Comparison of ENCODE assay signal across 8 cellular contexts in the genomic region with DNA sequence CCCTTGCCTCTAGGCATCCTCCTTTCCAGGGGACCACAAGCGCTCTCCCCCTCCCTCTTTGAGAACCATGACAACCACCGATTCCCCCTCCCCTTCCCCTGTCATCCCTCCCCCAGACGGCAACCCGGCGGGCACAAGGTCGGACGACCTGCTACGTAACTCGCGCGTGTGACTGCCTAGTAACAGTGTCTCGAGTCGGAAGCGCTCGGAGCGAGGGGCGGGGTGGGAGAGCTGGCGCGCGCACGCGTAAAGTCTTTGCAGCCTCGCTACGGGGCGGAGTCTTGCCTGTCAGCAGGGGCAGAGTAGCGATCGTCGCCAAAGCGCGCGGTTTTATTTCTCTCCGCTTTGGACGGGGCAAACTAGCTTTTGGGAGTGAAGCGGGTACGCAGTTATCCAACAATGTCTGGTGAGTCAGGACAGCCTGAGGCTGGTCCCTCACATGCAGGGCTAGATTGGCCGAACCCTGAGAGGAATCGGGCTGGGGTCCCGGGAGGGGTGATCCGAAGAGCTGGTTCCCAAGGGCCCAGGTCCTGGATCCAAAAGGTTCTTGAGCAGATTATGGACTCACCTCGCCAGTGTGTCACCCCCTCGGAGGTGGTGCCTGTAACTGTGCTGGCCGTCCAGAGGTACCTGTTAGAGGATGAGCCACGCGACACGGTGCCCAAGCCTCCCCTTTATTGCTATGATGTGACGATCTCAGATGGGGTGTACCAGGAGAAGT. TPM values are rescaled to one million over a fixed set of nuclear protein-coding genes. Genes with fewer than 3 reads are reported as not detected.
DNase-seq lines count a peak whose midpoint lies in the region; ATAC-seq and TF ChIP-seq lines count a peak whose summit lies in the region.

A gene with protein sequence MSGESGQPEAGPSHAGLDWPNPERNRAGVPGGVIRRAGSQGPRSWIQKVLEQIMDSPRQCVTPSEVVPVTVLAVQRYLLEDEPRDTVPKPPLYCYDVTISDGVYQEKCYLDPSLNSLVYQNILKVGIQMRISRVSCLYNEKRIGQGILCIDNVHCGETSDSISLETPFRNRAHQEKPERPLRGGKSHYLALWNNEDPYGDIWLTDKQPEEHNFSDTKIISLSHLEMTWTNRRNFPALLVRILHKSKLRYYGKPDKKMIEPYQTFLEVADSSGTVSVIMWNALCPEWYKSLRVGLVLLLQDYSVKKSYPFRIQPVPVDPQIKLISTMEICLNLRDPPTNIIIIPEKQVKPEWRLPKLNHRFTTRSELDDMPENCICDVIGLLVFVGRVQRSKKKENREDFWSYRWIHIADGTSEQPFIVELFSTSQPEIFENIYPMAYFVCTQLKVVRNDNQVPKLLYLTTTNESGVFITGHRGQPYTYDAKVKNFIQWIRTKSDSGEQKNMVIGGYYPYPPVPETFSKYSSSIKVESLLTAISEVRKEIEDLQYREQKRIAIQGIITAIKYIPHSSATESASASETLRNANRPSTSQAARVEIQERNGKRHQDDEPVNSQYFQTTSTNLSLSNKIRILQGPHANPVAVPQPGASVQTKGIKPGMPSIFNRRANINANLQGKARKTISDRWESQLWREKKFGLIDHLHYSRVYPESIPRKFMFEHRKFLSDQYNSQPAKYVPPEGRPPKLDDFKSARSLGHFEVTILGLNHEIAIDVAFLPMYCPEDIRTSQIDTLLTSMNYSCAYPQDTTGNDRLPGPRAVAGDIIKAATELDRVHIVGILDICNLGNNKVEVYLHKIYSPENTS (plus strand): TSS at position 297 of the 721 bp plus-strand sequence. CDS start 103 bp downstream, at position 400.

- peaks cover 2 to 10% (median 8%) of the 10 kb centered on the region in 3 donors for H3K27me3 Mint-ChIP-seq in CD14-positive monocyte (ENCODE audit: low read depth in 3 of 3)
- H3K27me3 Mint-ChIP-seq in activated T-helper 17 cell treated with anti-CD3 and anti-CD28 coated beads, Interleukin-2, amount 50 U/mL, for 72 hours: no peaks in the 10 kb centered on the region
- peaks cover 29% of the 10 kb centered on the region for H3K27me3 Mint-ChIP-seq in nephron (ENCODE audit: low read depth)

- H3K9me3 Mint-ChIP-seq in CD14-positive monocyte (peaks cover 0 to 9% (median 0%) of the 10 kb centered on the region in 7 donors), nephron (no peaks in the 10 kb centered on the region)
- no peaks in the 10 kb centered on the region for H3K9me3 Mint-ChIP-seq in activated T-helper 17 cell treated with anti-CD3 and anti-CD28 coated beads, Interleukin-2, amount 50 U/mL, for 72 hours

- peak within 1 kb of the TSS; percentile 84 to 92 for H3K4me3 Mint-ChIP-seq in CD14-positive monocyte
- H3K4me3 Mint-ChIP-seq in activated T-helper 17 cell treated with anti-CD3 and anti-CD28 coated beads, Interleukin-2, amount 50 U/mL, for 72 hours: peak within 1 kb of the TSS; percentile 93
- peak within 1 kb of the TSS; percentile 88 to 94 (median 91) for H3K4me3 Mint-ChIP-seq in nephron

- intact Hi-C loops in CD14-positive monocyte (cut with micrococcal nuclease): no loop called here

- ATAC-seq in GM19372 (IDR thresholded peaks at IDR 0.05; ENCODE audit: low read depth, unreplicated experiment) (peak; percentile 98), HG03460 (IDR thresholded peaks at IDR 0.05; ENCODE audit: unreplicated experiment) (peak; percentile 96)
- peak; percentile 97 for ATAC-seq in activated T-helper 17 cell treated with anti-CD3 and anti-CD28 coated beads, Interleukin-2, amount 50 U/mL, for 72 hours (replicated peaks)

- peak; percentile 61 for DNase-seq in CD14-positive monocyte (ENCODE audit: low spot score)
- peak; percentile 66 for DNase-seq in fibroblast of the aortic adventitia (ENCODE audit: low read depth)
- DNase-seq in stimulated activated naive CD4-positive, alpha-beta T cell treated with Interleukin-2 at 50 U/mL for 16 hours (lab: John Stamatoyannopoulos, UW): peak; percentile 83

- H3K36me3 Mint-ChIP-seq in CD14-positive monocyte: no peaks in the 10 kb centered on the region
- H3K36me3 Mint-ChIP-seq in activated T-helper 17 cell treated with anti-CD3 and anti-CD28 coated beads, Interleukin-2, amount 50 U/mL, for 72 hours (ENCODE audit: low read depth): no peaks in the 10 kb centered on the region
- H3K36me3 Mint-ChIP-seq in nephron (ENCODE audit: low read depth): no peaks in the 10 kb centered on the region

- no peak for TF ChIP-seq CTCF in CD14-positive monocyte (IDR thresholded peaks at IDR 0.05)
- TF ChIP-seq CTCF in fibroblast of the aortic adventitia (IDR thresholded peaks at IDR 0.05; ENCODE audit: insufficient read depth, low read length): no peak
- no peak for TF ChIP-seq CTCF in nephron (IDR thresholded peaks at IDR 0.05; ENCODE audit: unreplicated experiment in 3 of 3)

- peaks cover 22% of the 10 kb centered on the region for H3K4me1 Mint-ChIP-seq in CD14-positive monocyte
- peaks cover 12% of the 10 kb centered on the region for H3K4me1 Mint-ChIP-seq in activated T-helper 17 cell treated with anti-CD3 and anti-CD28 coated beads, Interleukin-2, amount 50 U/mL, for 72 hours
- peaks cover 5% of the 10 kb centered on the region for H3K4me1 Mint-ChIP-seq in nephron

- peak within 1 kb of the TSS; percentile 69 for H3K4me3 ChIP-seq in fibroblast of the aortic adventitia (ENCODE audit: low read depth, low read length)

- H3K27ac Mint-ChIP-seq in CD14-positive monocyte (peak within 1 kb of the TSS in 2 of 7 donors; percentile 14 to 69), nephron (peak within 1 kb of the TSS in 1 of 3 experiments; percentile 49)
- H3K27ac Mint-ChIP-seq in activated T-helper 17 cell treated with anti-CD3 and anti-CD28 coated beads, Interleukin-2, amount 50 U/mL, for 72 hours: peak within 1 kb of the TSS; percentile 90

TF ChIP-seq in PFSK-1, 5 proteins besides CTCF, POLR2A, EP300 and RAD21:
- TF ChIP-seq, protein P1, sequence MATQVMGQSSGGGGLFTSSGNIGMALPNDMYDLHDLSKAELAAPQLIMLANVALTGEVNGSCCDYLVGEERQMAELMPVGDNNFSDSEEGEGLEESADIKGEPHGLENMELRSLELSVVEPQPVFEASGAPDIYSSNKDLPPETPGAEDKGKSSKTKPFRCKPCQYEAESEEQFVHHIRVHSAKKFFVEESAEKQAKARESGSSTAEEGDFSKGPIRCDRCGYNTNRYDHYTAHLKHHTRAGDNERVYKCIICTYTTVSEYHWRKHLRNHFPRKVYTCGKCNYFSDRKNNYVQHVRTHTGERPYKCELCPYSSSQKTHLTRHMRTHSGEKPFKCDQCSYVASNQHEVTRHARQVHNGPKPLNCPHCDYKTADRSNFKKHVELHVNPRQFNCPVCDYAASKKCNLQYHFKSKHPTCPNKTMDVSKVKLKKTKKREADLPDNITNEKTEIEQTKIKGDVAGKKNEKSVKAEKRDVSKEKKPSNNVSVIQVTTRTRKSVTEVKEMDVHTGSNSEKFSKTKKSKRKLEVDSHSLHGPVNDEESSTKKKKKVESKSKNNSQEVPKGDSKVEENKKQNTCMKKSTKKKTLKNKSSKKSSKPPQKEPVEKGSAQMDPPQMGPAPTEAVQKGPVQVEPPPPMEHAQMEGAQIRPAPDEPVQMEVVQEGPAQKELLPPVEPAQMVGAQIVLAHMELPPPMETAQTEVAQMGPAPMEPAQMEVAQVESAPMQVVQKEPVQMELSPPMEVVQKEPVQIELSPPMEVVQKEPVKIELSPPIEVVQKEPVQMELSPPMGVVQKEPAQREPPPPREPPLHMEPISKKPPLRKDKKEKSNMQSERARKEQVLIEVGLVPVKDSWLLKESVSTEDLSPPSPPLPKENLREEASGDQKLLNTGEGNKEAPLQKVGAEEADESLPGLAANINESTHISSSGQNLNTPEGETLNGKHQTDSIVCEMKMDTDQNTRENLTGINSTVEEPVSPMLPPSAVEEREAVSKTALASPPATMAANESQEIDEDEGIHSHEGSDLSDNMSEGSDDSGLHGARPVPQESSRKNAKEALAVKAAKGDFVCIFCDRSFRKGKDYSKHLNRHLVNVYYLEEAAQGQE (IDR thresholded peaks at IDR 0.05; ENCODE audit: insufficient read depth in 1 of 2, low read depth in 2 of 2, low read length in 2 of 2): peak in 1 of 2 experiments; percentile 15; a peak in 2 of 4 replicates
- TF ChIP-seq SIN3A (IDR thresholded peaks at IDR 0.05; ENCODE audit: borderline replicate concordance, insufficient read depth, low read length) (no peak), TAF1 (IDR thresholded peaks at IDR 0.05; ENCODE audit: borderline replicate concordance, insufficient read depth, low read length) (peak; percentile 94; the same call in 1 of the 2 replicates), POLR2AphosphoS5 (IDR thresholded peaks at IDR 0.05; ENCODE audit: low read depth, low read length) (peak; percentile 78; the same call in 1 of the 2 replicates), FOXP2 (optimal IDR thresholded peaks at IDR 0.05; ENCODE audit: borderline replicate concordance, extremely low read depth, extremely low read length, insufficient read depth) (peak; percentile 95)

RNA-seq across cellular contexts. Expression of the gene that starts here (rescaled TPM):
- not detected for polyA plus RNA-seq in CD14-positive monocyte
- polyA plus RNA-seq in PFSK-1 (2012; ENCODE audit: insufficient read length, low read depth): 26.6 TPM
- total RNA-seq in activated T-helper 17 cell treated with anti-CD3 and anti-CD28 coated beads, Interleukin-2, amount 50 U/mL, for 72 hours: 10 to 100 TPM in 1 of 2 donors, 1 to 10 TPM in 1; 9.6 to 15.3 TPM
- total RNA-seq in fibroblast of the aortic adventitia (ENCODE audit: low replicate concordance): 7.5 and 18.8 TPM in 2 replicates

Comparison
In these comparisons a context has a peak if more than half of its experiments do, and no peak if none do; other contexts are left out.
1. Peak in every context shown above with its lines: DNase-seq, ATAC-seq and H3K4me3 ChIP-seq.
2. Peak in DNase-seq in CD14-positive monocyte; RNA of the gene not detected or under 1 TPM.